ENCODE assay signal across 2 cellular contexts in the genomic region with DNA sequence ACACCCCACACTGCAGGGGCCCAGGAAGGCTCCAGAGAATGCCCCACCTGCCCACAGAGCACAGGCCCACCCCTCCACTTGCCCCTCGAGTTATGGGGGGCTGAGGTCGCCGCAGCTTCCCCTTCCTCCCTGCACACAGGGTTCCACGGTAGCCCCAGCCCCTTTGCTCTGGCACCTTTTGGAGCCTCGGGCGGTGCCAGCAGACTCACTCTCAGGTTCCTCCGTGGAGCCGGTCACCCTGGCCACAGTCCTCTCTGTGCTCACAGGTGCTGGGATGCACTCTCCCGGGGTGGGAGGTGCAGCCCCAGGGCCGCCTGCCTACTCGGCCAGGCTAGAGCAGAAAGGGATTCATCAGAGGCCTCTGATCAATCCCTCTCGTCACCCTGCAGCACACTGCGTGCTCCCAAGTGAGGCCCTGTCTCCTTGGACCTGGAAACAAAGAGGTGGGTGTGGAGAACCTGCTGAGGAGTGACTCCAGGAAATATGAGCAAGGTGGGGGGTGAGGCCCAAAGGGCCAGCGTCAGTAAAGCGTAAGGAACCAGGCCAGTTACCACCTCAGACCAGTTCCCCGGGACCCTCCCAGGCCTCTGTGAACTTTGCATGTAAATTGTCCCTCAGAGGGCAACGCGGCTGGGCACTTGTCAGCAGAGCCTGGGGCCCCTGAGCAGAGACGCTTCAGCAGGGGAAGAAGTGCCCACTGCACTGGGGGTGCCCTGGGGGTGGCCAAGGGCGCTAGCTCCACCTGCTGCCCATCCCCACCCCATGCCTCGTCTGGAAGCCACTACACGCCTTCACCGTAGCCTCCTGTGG.
TF ChIP-seq lines count a peak whose summit lies in the region.

No MANE protein-coding gene starts in this region.

TF ChIP-seq in HepG2, 621 proteins besides CTCF, POLR2A, EP300 and RAD21:
- TF ChIP-seq, protein P1, sequence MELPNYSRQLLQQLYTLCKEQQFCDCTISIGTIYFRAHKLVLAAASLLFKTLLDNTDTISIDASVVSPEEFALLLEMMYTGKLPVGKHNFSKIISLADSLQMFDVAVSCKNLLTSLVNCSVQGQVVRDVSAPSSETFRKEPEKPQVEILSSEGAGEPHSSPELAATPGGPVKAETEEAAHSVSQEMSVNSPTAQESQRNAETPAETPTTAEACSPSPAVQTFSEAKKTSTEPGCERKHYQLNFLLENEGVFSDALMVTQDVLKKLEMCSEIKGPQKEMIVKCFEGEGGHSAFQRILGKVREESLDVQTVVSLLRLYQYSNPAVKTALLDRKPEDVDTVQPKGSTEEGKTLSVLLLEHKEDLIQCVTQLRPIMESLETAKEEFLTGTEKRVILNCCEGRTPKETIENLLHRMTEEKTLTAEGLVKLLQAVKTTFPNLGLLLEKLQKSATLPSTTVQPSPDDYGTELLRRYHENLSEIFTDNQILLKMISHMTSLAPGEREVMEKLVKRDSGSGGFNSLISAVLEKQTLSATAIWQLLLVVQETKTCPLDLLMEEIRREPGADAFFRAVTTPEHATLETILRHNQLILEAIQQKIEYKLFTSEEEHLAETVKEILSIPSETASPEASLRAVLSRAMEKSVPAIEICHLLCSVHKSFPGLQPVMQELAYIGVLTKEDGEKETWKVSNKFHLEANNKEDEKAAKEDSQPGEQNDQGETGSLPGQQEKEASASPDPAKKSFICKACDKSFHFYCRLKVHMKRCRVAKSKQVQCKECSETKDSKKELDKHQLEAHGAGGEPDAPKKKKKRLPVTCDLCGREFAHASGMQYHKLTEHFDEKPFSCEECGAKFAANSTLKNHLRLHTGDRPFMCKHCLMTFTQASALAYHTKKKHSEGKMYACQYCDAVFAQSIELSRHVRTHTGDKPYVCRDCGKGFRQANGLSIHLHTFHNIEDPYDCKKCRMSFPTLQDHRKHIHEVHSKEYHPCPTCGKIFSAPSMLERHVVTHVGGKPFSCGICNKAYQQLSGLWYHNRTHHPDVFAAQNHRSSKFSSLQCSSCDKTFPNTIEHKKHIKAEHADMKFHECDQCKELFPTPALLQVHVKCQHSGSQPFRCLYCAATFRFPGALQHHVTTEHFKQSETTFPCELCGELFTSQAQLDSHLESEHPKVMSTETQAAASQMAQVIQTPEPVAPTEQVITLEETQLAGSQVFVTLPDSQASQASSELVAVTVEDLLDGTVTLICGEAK (IDR thresholded peaks at IDR 0.05): no peak
- TF ChIP-seq, protein P1 (CRISPR knock-in tag; IDR thresholded peaks at IDR 0.05): no peak
- TF ChIP-seq ZZZ3 (CRISPR knock-in tag; IDR thresholded peaks at IDR 0.05; ENCODE audit: borderline replicate concordance): no peak

TF ChIP-seq in WTC11, 78 proteins besides CTCF, POLR2A, EP300 and RAD21 (continued from another document):
- TF ChIP-seq, protein P2, sequence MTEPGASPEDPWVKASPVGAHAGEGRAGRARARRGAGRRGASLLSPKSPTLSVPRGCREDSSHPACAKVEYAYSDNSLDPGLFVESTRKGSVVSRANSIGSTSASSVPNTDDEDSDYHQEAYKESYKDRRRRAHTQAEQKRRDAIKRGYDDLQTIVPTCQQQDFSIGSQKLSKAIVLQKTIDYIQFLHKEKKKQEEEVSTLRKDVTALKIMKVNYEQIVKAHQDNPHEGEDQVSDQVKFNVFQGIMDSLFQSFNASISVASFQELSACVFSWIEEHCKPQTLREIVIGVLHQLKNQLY (CRISPR knock-in tag; IDR thresholded peaks at IDR 0.05): no peak
- TF ChIP-seq, protein P3, sequence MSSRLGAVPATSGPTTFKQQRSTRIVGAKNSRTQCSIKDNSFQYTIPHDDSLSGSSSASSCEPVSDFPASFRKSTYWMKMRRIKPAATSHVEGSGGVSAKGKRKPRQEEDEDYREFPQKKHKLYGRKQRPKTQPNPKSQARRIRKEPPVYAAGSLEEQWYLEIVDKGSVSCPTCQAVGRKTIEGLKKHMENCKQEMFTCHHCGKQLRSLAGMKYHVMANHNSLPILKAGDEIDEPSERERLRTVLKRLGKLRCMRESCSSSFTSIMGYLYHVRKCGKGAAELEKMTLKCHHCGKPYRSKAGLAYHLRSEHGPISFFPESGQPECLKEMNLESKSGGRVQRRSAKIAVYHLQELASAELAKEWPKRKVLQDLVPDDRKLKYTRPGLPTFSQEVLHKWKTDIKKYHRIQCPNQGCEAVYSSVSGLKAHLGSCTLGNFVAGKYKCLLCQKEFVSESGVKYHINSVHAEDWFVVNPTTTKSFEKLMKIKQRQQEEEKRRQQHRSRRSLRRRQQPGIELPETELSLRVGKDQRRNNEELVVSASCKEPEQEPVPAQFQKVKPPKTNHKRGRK (CRISPR knock-in tag; IDR thresholded peaks at IDR 0.05; ENCODE audit: borderline replicate concordance): no peak
- TF ChIP-seq SOX15 (CRISPR knock-in tag; IDR thresholded peaks at IDR 0.05) (no peak), OVOL2 (CRISPR knock-in tag; IDR thresholded peaks at IDR 0.05; ENCODE audit: borderline replicate concordance) (no peak), RELA (CRISPR knock-in tag; IDR thresholded peaks at IDR 0.05; ENCODE audit: borderline replicate concordance) (no peak), ZNF317 (CRISPR knock-in tag; IDR thresholded peaks at IDR 0.05; ENCODE audit: borderline replicate concordance, low read depth) (no peak), GRHL2 (CRISPR knock-in tag; IDR thresholded peaks at IDR 0.05; ENCODE audit: insufficient replicate concordance, severe bottlenecking) (no peak), FOXK1 (CRISPR knock-in tag; IDR thresholded peaks at IDR 0.05) (no peak), ZNF121 (CRISPR knock-in tag; IDR thresholded peaks at IDR 0.05) (no peak), NR1H2 (CRISPR knock-in tag; IDR thresholded peaks at IDR 0.05) (no peak), ATF1 (CRISPR knock-in tag; IDR thresholded peaks at IDR 0.05) (no peak)
- TF ChIP-seq, protein P4, sequence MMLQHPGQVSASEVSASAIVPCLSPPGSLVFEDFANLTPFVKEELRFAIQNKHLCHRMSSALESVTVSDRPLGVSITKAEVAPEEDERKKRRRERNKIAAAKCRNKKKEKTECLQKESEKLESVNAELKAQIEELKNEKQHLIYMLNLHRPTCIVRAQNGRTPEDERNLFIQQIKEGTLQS (CRISPR knock-in tag; conservative IDR thresholded peaks at IDR 0.05): no peak
- TF ChIP-seq, protein P5, sequence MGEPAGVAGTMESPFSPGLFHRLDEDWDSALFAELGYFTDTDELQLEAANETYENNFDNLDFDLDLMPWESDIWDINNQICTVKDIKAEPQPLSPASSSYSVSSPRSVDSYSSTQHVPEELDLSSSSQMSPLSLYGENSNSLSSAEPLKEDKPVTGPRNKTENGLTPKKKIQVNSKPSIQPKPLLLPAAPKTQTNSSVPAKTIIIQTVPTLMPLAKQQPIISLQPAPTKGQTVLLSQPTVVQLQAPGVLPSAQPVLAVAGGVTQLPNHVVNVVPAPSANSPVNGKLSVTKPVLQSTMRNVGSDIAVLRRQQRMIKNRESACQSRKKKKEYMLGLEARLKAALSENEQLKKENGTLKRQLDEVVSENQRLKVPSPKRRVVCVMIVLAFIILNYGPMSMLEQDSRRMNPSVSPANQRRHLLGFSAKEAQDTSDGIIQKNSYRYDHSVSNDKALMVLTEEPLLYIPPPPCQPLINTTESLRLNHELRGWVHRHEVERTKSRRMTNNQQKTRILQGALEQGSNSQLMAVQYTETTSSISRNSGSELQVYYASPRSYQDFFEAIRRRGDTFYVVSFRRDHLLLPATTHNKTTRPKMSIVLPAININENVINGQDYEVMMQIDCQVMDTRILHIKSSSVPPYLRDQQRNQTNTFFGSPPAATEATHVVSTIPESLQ (CRISPR knock-in tag; IDR thresholded peaks at IDR 0.05): no peak
- TF ChIP-seq, protein P6, sequence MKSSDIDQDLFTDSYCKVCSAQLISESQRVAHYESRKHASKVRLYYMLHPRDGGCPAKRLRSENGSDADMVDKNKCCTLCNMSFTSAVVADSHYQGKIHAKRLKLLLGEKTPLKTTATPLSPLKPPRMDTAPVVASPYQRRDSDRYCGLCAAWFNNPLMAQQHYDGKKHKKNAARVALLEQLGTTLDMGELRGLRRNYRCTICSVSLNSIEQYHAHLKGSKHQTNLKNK (CRISPR knock-in tag; IDR thresholded peaks at IDR 0.05): no peak
- TF ChIP-seq, protein P7, sequence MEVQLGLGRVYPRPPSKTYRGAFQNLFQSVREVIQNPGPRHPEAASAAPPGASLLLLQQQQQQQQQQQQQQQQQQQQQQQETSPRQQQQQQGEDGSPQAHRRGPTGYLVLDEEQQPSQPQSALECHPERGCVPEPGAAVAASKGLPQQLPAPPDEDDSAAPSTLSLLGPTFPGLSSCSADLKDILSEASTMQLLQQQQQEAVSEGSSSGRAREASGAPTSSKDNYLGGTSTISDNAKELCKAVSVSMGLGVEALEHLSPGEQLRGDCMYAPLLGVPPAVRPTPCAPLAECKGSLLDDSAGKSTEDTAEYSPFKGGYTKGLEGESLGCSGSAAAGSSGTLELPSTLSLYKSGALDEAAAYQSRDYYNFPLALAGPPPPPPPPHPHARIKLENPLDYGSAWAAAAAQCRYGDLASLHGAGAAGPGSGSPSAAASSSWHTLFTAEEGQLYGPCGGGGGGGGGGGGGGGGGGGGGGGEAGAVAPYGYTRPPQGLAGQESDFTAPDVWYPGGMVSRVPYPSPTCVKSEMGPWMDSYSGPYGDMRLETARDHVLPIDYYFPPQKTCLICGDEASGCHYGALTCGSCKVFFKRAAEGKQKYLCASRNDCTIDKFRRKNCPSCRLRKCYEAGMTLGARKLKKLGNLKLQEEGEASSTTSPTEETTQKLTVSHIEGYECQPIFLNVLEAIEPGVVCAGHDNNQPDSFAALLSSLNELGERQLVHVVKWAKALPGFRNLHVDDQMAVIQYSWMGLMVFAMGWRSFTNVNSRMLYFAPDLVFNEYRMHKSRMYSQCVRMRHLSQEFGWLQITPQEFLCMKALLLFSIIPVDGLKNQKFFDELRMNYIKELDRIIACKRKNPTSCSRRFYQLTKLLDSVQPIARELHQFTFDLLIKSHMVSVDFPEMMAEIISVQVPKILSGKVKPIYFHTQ (CRISPR knock-in tag; IDR thresholded peaks at IDR 0.05): no peak
- TF ChIP-seq, protein P8, sequence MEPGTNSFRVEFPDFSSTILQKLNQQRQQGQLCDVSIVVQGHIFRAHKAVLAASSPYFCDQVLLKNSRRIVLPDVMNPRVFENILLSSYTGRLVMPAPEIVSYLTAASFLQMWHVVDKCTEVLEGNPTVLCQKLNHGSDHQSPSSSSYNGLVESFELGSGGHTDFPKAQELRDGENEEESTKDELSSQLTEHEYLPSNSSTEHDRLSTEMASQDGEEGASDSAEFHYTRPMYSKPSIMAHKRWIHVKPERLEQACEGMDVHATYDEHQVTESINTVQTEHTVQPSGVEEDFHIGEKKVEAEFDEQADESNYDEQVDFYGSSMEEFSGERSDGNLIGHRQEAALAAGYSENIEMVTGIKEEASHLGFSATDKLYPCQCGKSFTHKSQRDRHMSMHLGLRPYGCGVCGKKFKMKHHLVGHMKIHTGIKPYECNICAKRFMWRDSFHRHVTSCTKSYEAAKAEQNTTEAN (CRISPR knock-in tag; IDR thresholded peaks at IDR 0.05): no peak
- TF ChIP-seq, protein P9, sequence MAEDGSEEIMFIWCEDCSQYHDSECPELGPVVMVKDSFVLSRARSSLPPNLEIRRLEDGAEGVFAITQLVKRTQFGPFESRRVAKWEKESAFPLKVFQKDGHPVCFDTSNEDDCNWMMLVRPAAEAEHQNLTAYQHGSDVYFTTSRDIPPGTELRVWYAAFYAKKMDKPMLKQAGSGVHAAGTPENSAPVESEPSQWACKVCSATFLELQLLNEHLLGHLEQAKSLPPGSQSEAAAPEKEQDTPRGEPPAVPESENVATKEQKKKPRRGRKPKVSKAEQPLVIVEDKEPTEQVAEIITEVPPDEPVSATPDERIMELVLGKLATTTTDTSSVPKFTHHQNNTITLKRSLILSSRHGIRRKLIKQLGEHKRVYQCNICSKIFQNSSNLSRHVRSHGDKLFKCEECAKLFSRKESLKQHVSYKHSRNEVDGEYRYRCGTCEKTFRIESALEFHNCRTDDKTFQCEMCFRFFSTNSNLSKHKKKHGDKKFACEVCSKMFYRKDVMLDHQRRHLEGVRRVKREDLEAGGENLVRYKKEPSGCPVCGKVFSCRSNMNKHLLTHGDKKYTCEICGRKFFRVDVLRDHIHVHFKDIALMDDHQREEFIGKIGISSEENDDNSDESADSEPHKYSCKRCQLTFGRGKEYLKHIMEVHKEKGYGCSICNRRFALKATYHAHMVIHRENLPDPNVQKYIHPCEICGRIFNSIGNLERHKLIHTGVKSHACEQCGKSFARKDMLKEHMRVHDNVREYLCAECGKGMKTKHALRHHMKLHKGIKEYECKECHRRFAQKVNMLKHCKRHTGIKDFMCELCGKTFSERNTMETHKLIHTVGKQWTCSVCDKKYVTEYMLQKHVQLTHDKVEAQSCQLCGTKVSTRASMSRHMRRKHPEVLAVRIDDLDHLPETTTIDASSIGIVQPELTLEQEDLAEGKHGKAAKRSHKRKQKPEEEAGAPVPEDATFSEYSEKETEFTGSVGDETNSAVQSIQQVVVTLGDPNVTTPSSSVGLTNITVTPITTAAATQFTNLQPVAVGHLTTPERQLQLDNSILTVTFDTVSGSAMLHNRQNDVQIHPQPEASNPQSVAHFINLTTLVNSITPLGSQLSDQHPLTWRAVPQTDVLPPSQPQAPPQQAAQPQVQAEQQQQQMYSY (CRISPR knock-in tag; IDR thresholded peaks at IDR 0.05): no peak
